1 cellular context compared by ENCODE assay signal in genomic region chr1:155063550-155064108, GRCh38.
A peak's percentile ranks its signal among the peaks of the same experiment; 100 is the strongest.
TF ChIP-seq lines count a peak whose summit lies in the region.

A gene with protein sequence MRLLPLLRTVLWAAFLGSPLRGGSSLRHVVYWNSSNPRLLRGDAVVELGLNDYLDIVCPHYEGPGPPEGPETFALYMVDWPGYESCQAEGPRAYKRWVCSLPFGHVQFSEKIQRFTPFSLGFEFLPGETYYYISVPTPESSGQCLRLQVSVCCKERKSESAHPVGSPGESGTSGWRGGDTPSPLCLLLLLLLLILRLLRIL (plus strand): TSS chr1:155063740. CDS start chr1:155063824, 84 bp downstream.

TF ChIP-seq in HepG2, 621 proteins besides CTCF, POLR2A, EP300 and RAD21 (continued from another document and continues in another):
- TF ChIP-seq NR1H2 (CRISPR knock-in tag; IDR thresholded peaks at IDR 0.05; ENCODE audit: borderline replicate concordance, low read depth) (no peak), ZNF691 (CRISPR knock-in tag; IDR thresholded peaks at IDR 0.05; ENCODE audit: borderline replicate concordance, low read depth) (0 out of 2 replicates have a peak, but pooled peaks have one; percentile 12), POLR2G (IDR thresholded peaks at IDR 0.05; ENCODE audit: low read depth, low read length) (peak; percentile 86), HDAC1 (CRISPR knock-in tag; IDR thresholded peaks at IDR 0.05) (peak; percentile 70), XRCC5 (optimal IDR thresholded peaks at IDR 0.05; ENCODE audit: low read length) (peak; percentile 30), ZNF75D (CRISPR knock-in tag; IDR thresholded peaks at IDR 0.05; ENCODE audit: borderline replicate concordance) (no peak), RFX1 (IDR thresholded peaks at IDR 0.05) (no peak), ZFYVE20 (CRISPR knock-in tag; IDR thresholded peaks at IDR 0.05; ENCODE audit: borderline replicate concordance, low read depth) (0 out of 2 replicates have a peak, but pooled peaks have one; percentile 33), PHF5A (CRISPR knock-in tag; IDR thresholded peaks at IDR 0.05; ENCODE audit: low read depth, unreplicated experiment) (no peak), ZNF451 (CRISPR knock-in tag; IDR thresholded peaks at IDR 0.05) (0 out of 2 replicates have a peak, but pooled peaks have one; percentile 39), ELF3 (CRISPR knock-in tag; IDR thresholded peaks at IDR 0.05) (0 out of 2 replicates have a peak, but pooled peaks have one; percentile 13), ZIK1 (CRISPR knock-in tag; IDR thresholded peaks at IDR 0.05; ENCODE audit: borderline replicate concordance, low read depth) (peak; percentile 63; the same call in 1 of the 2 replicates), IKZF4 (CRISPR knock-in tag; IDR thresholded peaks at IDR 0.05; ENCODE audit: borderline replicate concordance, low read depth, not compliant biosample characterization) (no peak), ZNF709 (CRISPR knock-in tag; IDR thresholded peaks at IDR 0.05) (0 out of 2 replicates have a peak, but pooled peaks have one; percentile 40), NFYC (CRISPR knock-in tag; IDR thresholded peaks at IDR 0.05) (peak; percentile 69), POGK (CRISPR knock-in tag; conservative IDR thresholded peaks at IDR 0.05) (peak; percentile 65), PHF8 (CRISPR knock-in tag; IDR thresholded peaks at IDR 0.05) (peak; percentile 88), TMF1 (CRISPR knock-in tag; IDR thresholded peaks at IDR 0.05; ENCODE audit: low read depth) (no peak), GABPA (IDR thresholded peaks at IDR 0.05; ENCODE audit: low read depth, low read length) (no peak), GABPA (CRISPR knock-in tag; IDR thresholded peaks at IDR 0.05; ENCODE audit: low read depth) (peak; percentile 39; the same call in 1 of the 2 replicates), ZSCAN21 (CRISPR knock-in tag; IDR thresholded peaks at IDR 0.05; ENCODE audit: borderline replicate concordance) (peak; percentile 55), SAP130 (CRISPR knock-in tag; IDR thresholded peaks at IDR 0.05; ENCODE audit: low read depth) (peak; percentile 64), POGZ (CRISPR knock-in tag; IDR thresholded peaks at IDR 0.05) (0 out of 2 replicates have a peak, but pooled peaks have one; percentile 19), ASH2L (IDR thresholded peaks at IDR 0.05; ENCODE audit: insufficient read length, low read depth, low read length) (peak; percentile 70), BCLAF1 (IDR thresholded peaks at IDR 0.05) (no peak), HCFC1 (IDR thresholded peaks at IDR 0.05; ENCODE audit: low read depth, low read length) (no peak), BCL3 (CRISPR knock-in tag; IDR thresholded peaks at IDR 0.05) (peak; percentile 55; the same call in 1 of the 2 replicates), SAFB2 (CRISPR knock-in tag; IDR thresholded peaks at IDR 0.05; ENCODE audit: borderline replicate concordance, low read depth) (peak; percentile 73; the same call in 1 of the 2 replicates), ARNT2 (CRISPR knock-in tag; IDR thresholded peaks at IDR 0.05; ENCODE audit: low read depth) (0 out of 2 replicates have a peak, but pooled peaks have one; percentile 41), HMG20B (CRISPR knock-in tag; conservative IDR thresholded peaks at IDR 0.05) (no peak), HNRNPL (IDR thresholded peaks at IDR 0.05; ENCODE audit: low read depth, low read length) (no peak), ZNF724P (CRISPR knock-in tag; IDR thresholded peaks at IDR 0.05; ENCODE audit: borderline replicate concordance) (0 out of 2 replicates have a peak, but pooled peaks have one; percentile 32), ARHGAP35 (CRISPR knock-in tag; IDR thresholded peaks at IDR 0.05; ENCODE audit: borderline replicate concordance) (no peak), NPAS2 (CRISPR knock-in tag; IDR thresholded peaks at IDR 0.05; ENCODE audit: borderline replicate concordance) (no peak), TOPORS (CRISPR knock-in tag; IDR thresholded peaks at IDR 0.05) (no peak), HNF4G (IDR thresholded peaks at IDR 0.05; ENCODE audit: borderline replicate concordance, low read depth, low read length) (no peak; the same call in 1 of the 2 replicates), HNF4G (CRISPR knock-in tag; IDR thresholded peaks at IDR 0.05; ENCODE audit: borderline replicate concordance, low read depth) (0 out of 2 replicates have a peak, but pooled peaks have one; percentile 33), ZNF749 (CRISPR knock-in tag; IDR thresholded peaks at IDR 0.05; ENCODE audit: borderline replicate concordance) (0 out of 2 replicates have a peak, but pooled peaks have one; percentile 25), MAZ (IDR thresholded peaks at IDR 0.05; ENCODE audit: borderline replicate concordance, low read depth, low read length) (no peak; the same call in 1 of the 2 replicates), MAZ (CRISPR knock-in tag; IDR thresholded peaks at IDR 0.05; ENCODE audit: low read depth) (peak; percentile 31), DPF2 (CRISPR knock-in tag; IDR thresholded peaks at IDR 0.05; ENCODE audit: borderline replicate concordance, low read depth) (no peak)
- TF ChIP-seq, protein P1, sequence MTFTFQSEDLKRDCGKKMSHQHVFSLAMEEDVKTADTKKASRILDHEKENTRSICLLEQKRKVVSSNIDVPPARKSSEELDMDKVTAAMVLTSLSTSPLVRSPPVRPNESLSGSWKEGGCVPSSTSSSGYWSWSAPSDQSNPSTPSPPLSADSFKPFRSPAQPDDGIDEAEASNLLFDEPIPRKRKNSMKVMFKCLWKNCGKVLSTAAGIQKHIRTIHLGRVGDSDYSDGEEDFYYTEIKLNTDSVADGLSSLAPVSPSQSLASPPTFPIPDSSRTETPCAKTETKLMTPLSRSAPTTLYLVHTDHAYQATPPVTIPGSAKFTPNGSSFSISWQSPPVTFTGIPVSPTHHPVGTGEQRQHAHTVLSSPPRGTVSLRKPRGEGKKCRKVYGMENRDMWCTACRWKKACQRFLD (CRISPR knock-in tag; IDR thresholded peaks at IDR 0.05; ENCODE audit: borderline replicate concordance) = no peak; the same call in 1 of the 2 replicates
- TF ChIP-seq, protein P2, sequence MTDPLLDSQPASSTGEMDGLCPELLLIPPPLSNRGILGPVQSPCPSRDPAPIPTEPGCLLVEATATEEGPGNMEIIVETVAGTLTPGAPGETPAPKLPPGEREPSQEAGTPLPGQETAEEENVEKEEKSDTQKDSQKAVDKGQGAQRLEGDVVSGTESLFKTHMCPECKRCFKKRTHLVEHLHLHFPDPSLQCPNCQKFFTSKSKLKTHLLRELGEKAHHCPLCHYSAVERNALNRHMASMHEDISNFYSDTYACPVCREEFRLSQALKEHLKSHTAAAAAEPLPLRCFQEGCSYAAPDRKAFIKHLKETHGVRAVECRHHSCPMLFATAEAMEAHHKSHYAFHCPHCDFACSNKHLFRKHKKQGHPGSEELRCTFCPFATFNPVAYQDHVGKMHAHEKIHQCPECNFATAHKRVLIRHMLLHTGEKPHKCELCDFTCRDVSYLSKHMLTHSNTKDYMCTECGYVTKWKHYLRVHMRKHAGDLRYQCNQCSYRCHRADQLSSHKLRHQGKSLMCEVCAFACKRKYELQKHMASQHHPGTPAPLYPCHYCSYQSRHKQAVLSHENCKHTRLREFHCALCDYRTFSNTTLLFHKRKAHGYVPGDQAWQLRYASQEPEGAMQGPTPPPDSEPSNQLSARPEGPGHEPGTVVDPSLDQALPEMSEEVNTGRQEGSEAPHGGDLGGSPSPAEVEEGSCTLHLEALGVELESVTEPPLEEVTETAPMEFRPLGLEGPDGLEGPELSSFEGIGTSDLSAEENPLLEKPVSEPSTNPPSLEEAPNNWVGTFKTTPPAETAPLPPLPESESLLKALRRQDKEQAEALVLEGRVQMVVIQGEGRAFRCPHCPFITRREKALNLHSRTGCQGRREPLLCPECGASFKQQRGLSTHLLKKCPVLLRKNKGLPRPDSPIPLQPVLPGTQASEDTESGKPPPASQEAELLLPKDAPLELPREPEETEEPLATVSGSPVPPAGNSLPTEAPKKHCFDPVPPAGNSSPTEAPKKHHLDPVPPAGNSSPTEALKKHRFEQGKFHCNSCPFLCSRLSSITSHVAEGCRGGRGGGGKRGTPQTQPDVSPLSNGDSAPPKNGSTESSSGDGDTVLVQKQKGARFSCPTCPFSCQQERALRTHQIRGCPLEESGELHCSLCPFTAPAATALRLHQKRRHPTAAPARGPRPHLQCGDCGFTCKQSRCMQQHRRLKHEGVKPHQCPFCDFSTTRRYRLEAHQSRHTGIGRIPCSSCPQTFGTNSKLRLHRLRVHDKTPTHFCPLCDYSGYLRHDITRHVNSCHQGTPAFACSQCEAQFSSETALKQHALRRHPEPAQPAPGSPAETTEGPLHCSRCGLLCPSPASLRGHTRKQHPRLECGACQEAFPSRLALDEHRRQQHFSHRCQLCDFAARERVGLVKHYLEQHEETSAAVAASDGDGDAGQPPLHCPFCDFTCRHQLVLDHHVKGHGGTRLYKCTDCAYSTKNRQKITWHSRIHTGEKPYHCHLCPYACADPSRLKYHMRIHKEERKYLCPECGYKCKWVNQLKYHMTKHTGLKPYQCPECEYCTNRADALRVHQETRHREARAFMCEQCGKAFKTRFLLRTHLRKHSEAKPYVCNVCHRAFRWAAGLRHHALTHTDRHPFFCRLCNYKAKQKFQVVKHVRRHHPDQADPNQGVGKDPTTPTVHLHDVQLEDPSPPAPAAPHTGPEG (CRISPR knock-in tag; IDR thresholded peaks at IDR 0.05) = no peak
- TF ChIP-seq, protein P3, sequence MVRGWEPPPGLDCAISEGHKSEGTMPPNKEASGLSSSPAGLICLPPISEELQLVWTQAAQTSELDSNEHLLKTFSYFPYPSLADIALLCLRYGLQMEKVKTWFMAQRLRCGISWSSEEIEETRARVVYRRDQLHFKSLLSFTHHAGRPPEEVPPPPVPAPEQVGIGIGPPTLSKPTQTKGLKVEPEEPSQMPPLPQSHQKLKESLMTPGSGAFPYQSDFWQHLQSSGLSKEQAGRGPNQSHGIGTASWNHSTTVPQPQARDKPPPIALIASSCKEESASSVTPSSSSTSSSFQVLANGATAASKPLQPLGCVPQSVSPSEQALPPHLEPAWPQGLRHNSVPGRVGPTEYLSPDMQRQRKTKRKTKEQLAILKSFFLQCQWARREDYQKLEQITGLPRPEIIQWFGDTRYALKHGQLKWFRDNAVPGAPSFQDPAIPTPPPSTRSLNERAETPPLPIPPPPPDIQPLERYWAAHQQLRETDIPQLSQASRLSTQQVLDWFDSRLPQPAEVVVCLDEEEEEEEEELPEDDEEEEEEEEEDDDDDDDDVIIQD (CRISPR knock-in tag; IDR thresholded peaks at IDR 0.05; ENCODE audit: low read depth) = peak; percentile 86; the same call in 1 of the 2 replicates
